Comparison of ENCODE assay signal across 14 cellular contexts in genomic region chr5:109247943-109248342, GRCh38.
A peak's percentile ranks its signal among the peaks of the same experiment; 100 is the strongest.
DNase-seq lines count a peak whose midpoint lies in the region; ATAC-seq and TF ChIP-seq lines count a peak whose summit lies in the region.
"Had no signal": no experiment of that assay in that cellular context is flagged by ENCODE, and none has a peak within 500 bp of the region (broad histone marks: within the 10 kb centered on the region; RNA-seq: fewer than 3 reads in every experiment).

No MANE protein-coding gene starts in this region.

- H3K4me1 Mint-ChIP-seq in naive thymus-derived CD4-positive, alpha-beta T cell = peaks cover 0 to 4% (median 0%) of the 10 kb centered on the region in 7 donors
- H3K4me1 Mint-ChIP-seq in endodermal cell = no peaks in the 10 kb centered on the region
- H3K4me1 Mint-ChIP-seq: activated CD4-positive, alpha-beta T cell treated with anti-CD3 and anti-CD28 coated beads, Interleukin-2, amount 10 ng/mL, durations not matched to agents 7 days and 5 days; T-cell had no signal

- POLR2A ChIA-PET in naive thymus-derived CD4-positive, alpha-beta T cell (lab: Charles Lee) = no interaction called here

- H3K36me3 ChIP-seq in naive thymus-derived CD4-positive, alpha-beta T cell (ENCODE audit: control insufficient read depth in 2 of 3, insufficient read depth in 3 of 3, low read length in 3 of 3) = no peaks in the 10 kb centered on the region
- H3K36me3 ChIP-seq in endodermal cell (ENCODE audit: control insufficient read depth, insufficient read depth, low read length) = no peaks in the 10 kb centered on the region

- no peak for TF ChIP-seq CTCF in endodermal cell (conservative IDR thresholded peaks at IDR 0.05)

- DNase-seq in naive thymus-derived CD4-positive, alpha-beta T cell = no peak
- DNase-seq in COLO668 (lab: John Stamatoyannopoulos, UW; ENCODE audit: unreplicated experiment) (no peak), GOT3 (lab: John Stamatoyannopoulos, UW) (no peak), endodermal cell (no peak)
- DNase-seq: activated CD4-positive, alpha-beta T cell treated with anti-CD3 and anti-CD28 coated beads, Interleukin-2, amount 10 ng/mL, durations not matched to agents 7 days and 5 days; activated naive CD4-positive, alpha-beta T cell treated with Interleukin-2 at 50 U/mL for 16 hours; Calu3; NCI-H1092 treated with DMSO at 0.1 percent for 48 hours; T-cell had no signal

- no peak overlapping the region for H3K9ac ChIP-seq in endodermal cell (ENCODE audit: extremely low read depth, low read length, poor library complexity, severe bottlenecking)

- H3K4me3 ChIP-seq in naive thymus-derived CD4-positive, alpha-beta T cell (ENCODE audit: low read length) = no peak overlapping the region
- H3K4me3 ChIP-seq in endodermal cell (ENCODE audit: low read length) = no peak overlapping the region

- ATAC-seq in GM18867 (IDR thresholded peaks at IDR 0.05; ENCODE audit: unreplicated experiment) = peak; percentile 72
- ATAC-seq in GM21528 (IDR thresholded peaks at IDR 0.05; ENCODE audit: low FRiP score, unreplicated experiment) = peak; percentile 78
- peak; percentile 75 for ATAC-seq in HG03159 (IDR thresholded peaks at IDR 0.05; ENCODE audit: unreplicated experiment)
- ATAC-seq in naive thymus-derived CD4-positive, alpha-beta T cell = peak; percentile 23
- ATAC-seq: natural killer cell treated with Interleukin-12 subunit alpha and Interleukin-12 subunit beta and Interleukin-15 and Interleukin-18, amount 100 ng/mL, for 72 hours; T-cell had no signal

- H3K9me3 Mint-ChIP-seq in naive thymus-derived CD4-positive, alpha-beta T cell = peaks cover 9 to 26% (median 17%) of the 10 kb centered on the region in 11 donors
- peaks cover 13% of the 10 kb centered on the region for H3K9me3 Mint-ChIP-seq in endodermal cell

- H3K27ac ChIP-seq in naive thymus-derived CD4-positive, alpha-beta T cell (ENCODE audit: low read depth, low read length) = no peak overlapping the region
- H3K27ac ChIP-seq in endodermal cell (ENCODE audit: low read depth, low read length) = no peak overlapping the region

- CTCF ChIA-PET in naive thymus-derived CD4-positive, alpha-beta T cell (lab: Charles Lee) = no interaction called here

- H3K4me1 ChIP-seq in naive thymus-derived CD4-positive, alpha-beta T cell (ENCODE audit: control insufficient read depth in 2 of 2, insufficient read depth in 2 of 2, low read length in 2 of 2) = no peaks in the 10 kb centered on the region
- no peaks in the 10 kb centered on the region for H3K4me1 ChIP-seq in endodermal cell (ENCODE audit: control insufficient read depth, insufficient read depth, low read length)

- H3K27ac Mint-ChIP-seq in naive thymus-derived CD4-positive, alpha-beta T cell = no peak overlapping the region
- no peak overlapping the region for H3K27ac Mint-ChIP-seq in endodermal cell
- H3K27ac Mint-ChIP-seq: activated CD4-positive, alpha-beta T cell treated with anti-CD3 and anti-CD28 coated beads, Interleukin-2, amount 10 ng/mL, durations not matched to agents 7 days and 5 days; natural killer cell treated with Interleukin-12 subunit alpha and Interleukin-12 subunit beta and Interleukin-15 and Interleukin-18, amount 100 ng/mL, for 72 hours; T-cell; type B pancreatic cell had no signal

- peaks cover 0 to 10% (median 0%) of the 10 kb centered on the region in 3 experiments for H3K9me3 ChIP-seq in naive thymus-derived CD4-positive, alpha-beta T cell (ENCODE audit: control insufficient read depth in 2 of 3, low read length in 3 of 3)
- peaks cover 14% of the 10 kb centered on the region for H3K9me3 ChIP-seq in endodermal cell (ENCODE audit: control insufficient read depth, low read length)

- intact Hi-C loops in naive thymus-derived CD4-positive, alpha-beta T cell (cut with micrococcal nuclease) = no loop called here

- no peaks in the 10 kb centered on the region for H3K27me3 ChIP-seq in naive thymus-derived CD4-positive, alpha-beta T cell (ENCODE audit: control insufficient read depth in 2 of 2, insufficient read depth in 2 of 2, low read length in 2 of 2)
- H3K27me3 ChIP-seq in endodermal cell (ENCODE audit: control insufficient read depth, insufficient read depth, low read length, poor library complexity, severe bottlenecking) = no peaks in the 10 kb centered on the region

- H3K27me3 Mint-ChIP-seq in naive thymus-derived CD4-positive, alpha-beta T cell = peaks cover 0 to 15% (median 5%) of the 10 kb centered on the region in 5 donors
- no peaks in the 10 kb centered on the region for H3K27me3 Mint-ChIP-seq in endodermal cell (ENCODE audit: insufficient read depth)

- peaks cover 0 to 29% (median 11%) of the 10 kb centered on the region in 5 donors for H3K36me3 Mint-ChIP-seq in naive thymus-derived CD4-positive, alpha-beta T cell
- H3K36me3 Mint-ChIP-seq in endodermal cell (ENCODE audit: low read depth) = no peaks in the 10 kb centered on the region

- H3K4me3 Mint-ChIP-seq in naive thymus-derived CD4-positive, alpha-beta T cell = no peak overlapping the region
- H3K4me3 Mint-ChIP-seq in endodermal cell = no peak overlapping the region
- H3K4me3 Mint-ChIP-seq: activated CD4-positive, alpha-beta T cell treated with anti-CD3 and anti-CD28 coated beads, Interleukin-2, amount 10 ng/mL, durations not matched to agents 7 days and 5 days; natural killer cell treated with Interleukin-12 subunit alpha and Interleukin-12 subunit beta and Interleukin-15 and Interleukin-18, amount 100 ng/mL, for 72 hours; T-cell; type B pancreatic cell had no signal

Comparison
In these comparisons a context has a peak if more than half of its experiments do, and no peak if none do; other contexts are left out.
1. ATAC-seq: peak in every context shown above with its lines; median percentile 78 in GM21528; 75 in HG03159; 72 in GM18867; 23 in naive thymus-derived CD4-positive, alpha-beta T cell.